In the genomic region with DNA sequence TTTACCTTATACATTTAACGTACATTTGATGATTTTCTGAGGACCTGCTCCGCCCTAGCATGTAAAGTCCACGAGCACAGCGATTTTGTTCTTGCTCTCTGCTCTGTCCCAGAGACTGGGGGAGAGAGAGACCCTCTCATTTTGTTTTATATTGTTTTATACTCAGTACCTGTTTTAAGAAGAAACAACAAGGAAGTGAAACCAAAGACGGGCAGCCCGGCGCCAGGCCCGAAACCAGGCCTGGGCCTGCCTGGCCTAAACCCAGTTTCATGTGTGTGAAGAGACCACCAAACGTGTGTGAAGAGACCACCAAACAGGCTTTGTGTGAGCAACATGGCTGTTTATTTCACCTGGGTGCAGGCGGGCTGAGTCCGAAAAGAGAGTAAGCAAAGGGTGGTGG, we compare ENCODE assay signal across 8 cellular contexts. TPM values are rescaled to one million over a fixed set of nuclear protein-coding genes. Genes with fewer than 3 reads are reported as not detected.
A peak's percentile ranks its signal among the peaks of the same experiment; 100 is the strongest.
DNase-seq lines count a peak whose midpoint lies in the region; ATAC-seq and TF ChIP-seq lines count a peak whose summit lies in the region.
"Not testable (repeated sequence)": the region's sequence is repeated elsewhere in the genome, so short reads cannot be mapped to it uniquely, and the experiment has no call there.

No MANE protein-coding gene starts in this region.

- H3K27ac ChIP-seq in HUES6 (ENCODE audit: low read depth, low read length); ovary: not testable (repeated sequence)
- H3K27ac ChIP-seq in SJSA1, result peak overlapping the region; percentile 47
- H3K27ac ChIP-seq in layer of hippocampus (ENCODE audit: low read depth, low read length), result peak overlapping the region; percentile 79
- peak overlapping the region in 3 of 4 donors; percentile 75 to 87 (median 83) for H3K27ac ChIP-seq in tibial nerve

- intact Hi-C loops in ovary (cut with DNase I), result not testable (repeated sequence)

- not testable (repeated sequence) for H3K9me3 ChIP-seq in ES-I3 (ENCODE audit: control insufficient read depth, insufficient read depth, low read length); HUES6 (ENCODE audit: control insufficient read depth, insufficient read depth, low read depth, low read length); SJSA1 (replicated peaks); ovary; tibial nerve

- DNase-seq in SJSA1 (ENCODE audit: low read depth in 1 of 2, low spot score in 2 of 2); activated naive CD8-positive, alpha-beta T cell treated with anti-CD3 and anti-CD28 coated beads, Interleukin-2, amount 10 ng/mL, durations not matched to agents 7 days and 5 days; endothelial cell (ENCODE audit: low spot score); ovary; tibial nerve (ENCODE audit: low spot score in 2 of 2): not testable (repeated sequence)

- not testable (repeated sequence) for TF ChIP-seq CTCF in endothelial cell (IDR thresholded peaks at IDR 0.05; ENCODE audit: unreplicated experiment); ovary (IDR thresholded peaks at IDR 0.05); tibial nerve (IDR thresholded peaks at IDR 0.05)

- not testable (repeated sequence) for H3K36me3 Mint-ChIP-seq in activated naive CD8-positive, alpha-beta T cell treated with anti-CD3 and anti-CD28 coated beads, Interleukin-2, amount 10 ng/mL, durations not matched to agents 7 days and 5 days; endothelial cell (ENCODE audit: low read depth, unreplicated experiment)

- not testable (repeated sequence) for H3K9me3 Mint-ChIP-seq in activated naive CD8-positive, alpha-beta T cell treated with anti-CD3 and anti-CD28 coated beads, Interleukin-2, amount 10 ng/mL, durations not matched to agents 7 days and 5 days; endothelial cell (ENCODE audit: unreplicated experiment)

- TF ChIP-seq EP300 in ovary (IDR thresholded peaks at IDR 0.05); tibial nerve (IDR thresholded peaks at IDR 0.05): not testable (repeated sequence)

- H3K4me3 ChIP-seq in HUES6 (ENCODE audit: low read depth, low read length) (peak overlapping the region; percentile 94), SJSA1 (peak overlapping the region; percentile 80), ovary (peak overlapping the region; percentile 97), tibial nerve (peak overlapping the region in 3 of 4 donors; percentile 44 to 93 (median 88))

- peak overlapping the region; percentile 96 for H3K4me3 Mint-ChIP-seq in activated naive CD8-positive, alpha-beta T cell treated with anti-CD3 and anti-CD28 coated beads, Interleukin-2, amount 10 ng/mL, durations not matched to agents 7 days and 5 days
- peak overlapping the region; percentile 95 for H3K4me3 Mint-ChIP-seq in endothelial cell (ENCODE audit: unreplicated experiment)

- ATAC-seq in activated naive CD8-positive, alpha-beta T cell treated with anti-CD3 and anti-CD28 coated beads, Interleukin-2, amount 10 ng/mL, durations not matched to agents 7 days and 5 days (ENCODE audit: low read depth), result not testable (repeated sequence)

- H3K9ac ChIP-seq in ES-I3 (ENCODE audit: low read depth, low read length) (peak overlapping the region; percentile 84; the same call in 1 of the 2 replicates), HUES6 (ENCODE audit: low read length) (peak overlapping the region; percentile 79)

- H3K27me3 Mint-ChIP-seq in activated naive CD8-positive, alpha-beta T cell treated with anti-CD3 and anti-CD28 coated beads, Interleukin-2, amount 10 ng/mL, durations not matched to agents 7 days and 5 days; endothelial cell (ENCODE audit: unreplicated experiment): not testable (repeated sequence)

- 89 to 91% (median 90%) methylated on average over 11 of the region's 11 CpGs for WGBS in ovary, 3 donors
- WGBS in tibial nerve, 2 donors, result 91 to 94% methylated on average over 11 of the region's 11 CpGs

- not testable (repeated sequence) for TF ChIP-seq POLR2A in ovary (IDR thresholded peaks at IDR 0.05); tibial nerve (IDR thresholded peaks at IDR 0.05)

- not testable (repeated sequence) for H3K36me3 ChIP-seq in ES-I3 (ENCODE audit: insufficient read depth, low read length); HUES6 (ENCODE audit: control insufficient read depth, insufficient read depth, low read length); SJSA1; ovary
- H3K36me3 ChIP-seq in tibial nerve, result peaks cover 0 to 20% (median 0%) of the 10 kb centered on the region in 3 donors

- not testable (repeated sequence) for H3K4me1 ChIP-seq in ES-I3 (ENCODE audit: insufficient read depth, low read length); HUES6 (ENCODE audit: control insufficient read depth, insufficient read depth, low read length); ovary (ENCODE audit: insufficient read depth)
- H3K4me1 ChIP-seq in SJSA1 (replicated peaks) (peaks cover 14% of the 10 kb centered on the region), tibial nerve (peaks cover 0 to 31% (median 20%) of the 10 kb centered on the region in 4 donors)

- H3K27me3 ChIP-seq in HUES6 (ENCODE audit: control insufficient read depth, insufficient read depth, low read length); SJSA1 (replicated peaks); layer of hippocampus (ENCODE audit: control insufficient read depth, insufficient read depth, low read length); ovary; tibial nerve: not testable (repeated sequence)

- peaks cover 21% of the 10 kb centered on the region for H3K4me1 Mint-ChIP-seq in activated naive CD8-positive, alpha-beta T cell treated with anti-CD3 and anti-CD28 coated beads, Interleukin-2, amount 10 ng/mL, durations not matched to agents 7 days and 5 days
- peaks cover 20% of the 10 kb centered on the region for H3K4me1 Mint-ChIP-seq in endothelial cell (ENCODE audit: unreplicated experiment)

- peak overlapping the region; percentile 91 for H3K27ac Mint-ChIP-seq in activated naive CD8-positive, alpha-beta T cell treated with anti-CD3 and anti-CD28 coated beads, Interleukin-2, amount 10 ng/mL, durations not matched to agents 7 days and 5 days
- peak overlapping the region; percentile 97 for H3K27ac Mint-ChIP-seq in endothelial cell (ENCODE audit: unreplicated experiment)

- POLR2A ChIA-PET in activated naive CD8-positive, alpha-beta T cell treated with anti-CD3 and anti-CD28 coated beads, Interleukin-2, amount 10 ng/mL, durations not matched to agents 7 days and 5 days (lab: Charles Lee), result not testable (repeated sequence)

RNA-seq across cellular contexts. Expression of a gene that starts 0.7 kb away (rescaled TPM):
- total RNA-seq in SJSA1 (2014; rRNA removed; shearing (Covaris generic)), result 4.5 and 9.0 TPM in 2 replicates
- total RNA-seq in activated naive CD8-positive, alpha-beta T cell treated with anti-CD3 and anti-CD28 coated beads, Interleukin-2, amount 10 ng/mL, durations not matched to agents 7 days and 5 days, result 10 to 100 TPM; 22.1 to 23.2 TPM
- 21.9 TPM for total RNA-seq in endothelial cell (ENCODE audit: unreplicated experiment)
- total RNA-seq in ovary, result 10 to 100 TPM; 11.6 to 24.9 (median 15.3) TPM
- 10 to 100 TPM; 17.8 to 20.5 TPM for polyA plus RNA-seq in ovary
- total RNA-seq in tibial nerve, result 10 to 100 TPM; 19.4 to 29.7 (median 22.5) TPM

RNA-seq across cellular contexts. Expression of a gene that starts 49.8 kb away (rescaled TPM):
- total RNA-seq in SJSA1 (2014; rRNA removed; shearing (Covaris generic)), result 111 and 170 TPM in 2 replicates
- 10 to 100 TPM; 85.8 to 88.8 TPM for total RNA-seq in activated naive CD8-positive, alpha-beta T cell treated with anti-CD3 and anti-CD28 coated beads, Interleukin-2, amount 10 ng/mL, durations not matched to agents 7 days and 5 days
- total RNA-seq in endothelial cell (ENCODE audit: unreplicated experiment) (55.4 TPM), ovary (10 to 100 TPM; 29.5 to 45.0 (median 35.2) TPM), tibial nerve (10 to 100 TPM; 38.5 to 69.0 (median 51.7) TPM)
- 10 to 100 TPM; 18.3 to 53.4 TPM for polyA plus RNA-seq in ovary

RNA-seq across cellular contexts. Expression of a gene that starts 52.9 kb away (rescaled TPM):
- total RNA-seq in SJSA1 (2014; rRNA removed; shearing (Covaris generic)), result 23.1 and 29.5 TPM in 2 replicates
- total RNA-seq in activated naive CD8-positive, alpha-beta T cell treated with anti-CD3 and anti-CD28 coated beads, Interleukin-2, amount 10 ng/mL, durations not matched to agents 7 days and 5 days, result 100 to 1,000 TPM; 101 to 103 TPM
- total RNA-seq in endothelial cell (ENCODE audit: unreplicated experiment), result 89.1 TPM
- total RNA-seq in ovary, result 10 to 100 TPM; 26.4 to 58.8 (median 43.7) TPM
- 10 to 100 TPM; 17.4 to 54.1 TPM for polyA plus RNA-seq in ovary
- 10 to 100 TPM; 39.8 to 62.9 (median 55.5) TPM for total RNA-seq in tibial nerve
